2 cellular contexts compared by ENCODE assay signal in the genomic region with DNA sequence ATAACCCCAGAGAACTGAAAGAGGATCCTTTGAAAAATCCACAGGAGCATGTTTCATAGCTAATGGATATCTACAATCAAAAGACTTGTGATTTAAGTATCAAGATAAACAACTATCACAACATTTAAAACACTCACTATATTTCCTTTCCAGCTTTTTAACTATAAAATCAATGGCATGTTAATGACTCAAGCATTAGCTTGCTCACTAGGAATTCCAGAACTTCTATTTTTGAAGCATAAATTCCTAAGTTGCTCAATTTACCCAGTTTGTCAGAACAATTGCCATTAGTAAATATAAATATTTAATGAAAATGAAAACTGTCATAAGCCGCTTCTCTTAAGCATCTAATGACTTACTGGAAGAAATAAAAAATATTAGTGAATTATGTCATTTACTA.
TF ChIP-seq lines count a peak whose summit lies in the region.

No MANE protein-coding gene starts in this region.

TF ChIP-seq in SK-N-SH, 30 proteins besides CTCF, POLR2A, EP300 and RAD21 (continued from another document):
- TF ChIP-seq, protein P1, sequence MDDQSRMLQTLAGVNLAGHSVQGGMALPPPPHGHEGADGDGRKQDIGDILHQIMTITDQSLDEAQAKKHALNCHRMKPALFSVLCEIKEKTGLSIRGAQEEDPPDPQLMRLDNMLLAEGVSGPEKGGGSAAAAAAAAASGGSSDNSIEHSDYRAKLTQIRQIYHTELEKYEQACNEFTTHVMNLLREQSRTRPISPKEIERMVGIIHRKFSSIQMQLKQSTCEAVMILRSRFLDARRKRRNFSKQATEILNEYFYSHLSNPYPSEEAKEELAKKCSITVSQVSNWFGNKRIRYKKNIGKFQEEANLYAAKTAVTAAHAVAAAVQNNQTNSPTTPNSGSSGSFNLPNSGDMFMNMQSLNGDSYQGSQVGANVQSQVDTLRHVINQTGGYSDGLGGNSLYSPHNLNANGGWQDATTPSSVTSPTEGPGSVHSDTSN (IDR thresholded peaks at IDR 0.05) = 0 out of 2 replicates have a peak, but pooled peaks have one; percentile 18
- peak; percentile 45; the same call in 1 of the 2 replicates for TF ChIP-seq MEF2A (IDR thresholded peaks at IDR 0.05; ENCODE audit: borderline replicate concordance, low read depth)
- 0 out of 2 replicates have a peak, but pooled peaks have one; percentile 28 for TF ChIP-seq JUND (IDR thresholded peaks at IDR 0.05)
- no peak for TF ChIP-seq FOXJ3 (CRISPR knock-in tag; IDR thresholded peaks at IDR 0.05)
- TF ChIP-seq, protein P2, sequence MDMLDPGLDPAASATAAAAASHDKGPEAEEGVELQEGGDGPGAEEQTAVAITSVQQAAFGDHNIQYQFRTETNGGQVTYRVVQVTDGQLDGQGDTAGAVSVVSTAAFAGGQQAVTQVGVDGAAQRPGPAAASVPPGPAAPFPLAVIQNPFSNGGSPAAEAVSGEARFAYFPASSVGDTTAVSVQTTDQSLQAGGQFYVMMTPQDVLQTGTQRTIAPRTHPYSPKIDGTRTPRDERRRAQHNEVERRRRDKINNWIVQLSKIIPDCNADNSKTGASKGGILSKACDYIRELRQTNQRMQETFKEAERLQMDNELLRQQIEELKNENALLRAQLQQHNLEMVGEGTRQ (IDR thresholded peaks at IDR 0.05; ENCODE audit: borderline replicate concordance, low read depth, low read length) = no peak
- TF ChIP-seq CHD2 (IDR thresholded peaks at IDR 0.05; ENCODE audit: low read length, partially characterized antibody) = no peak
- TF ChIP-seq GATA2 (CRISPR knock-in tag; IDR thresholded peaks at IDR 0.05) = no peak
- TF ChIP-seq TCF12 (IDR thresholded peaks at IDR 0.05) = peak; percentile 43; the same call in 1 of the 2 replicates
- TF ChIP-seq YY1 (IDR thresholded peaks at IDR 0.05; ENCODE audit: low read depth) = no peak
- peak; percentile 51 for TF ChIP-seq FOSL2 (IDR thresholded peaks at IDR 0.05; ENCODE audit: borderline replicate concordance, low read depth)
- no peak for TF ChIP-seq SIN3A (IDR thresholded peaks at IDR 0.05; ENCODE audit: borderline replicate concordance, low read depth, low read length)

TF ChIP-seq in endothelial cell of umbilical vein, 7 proteins besides CTCF, POLR2A, EP300 and RAD21 (continued from another document):
- peak; percentile 11 for TF ChIP-seq FOS (IDR thresholded peaks at IDR 0.05; ENCODE audit: borderline replicate concordance, insufficient read depth, low read length)
- no peak for TF ChIP-seq JUN (IDR thresholded peaks at IDR 0.05; ENCODE audit: borderline replicate concordance, insufficient read depth, insufficient read length, low read depth)
- TF ChIP-seq EZH2 (IDR thresholded peaks at IDR 0.05; ENCODE audit: borderline replicate concordance, low read depth, low read length, severe bottlenecking) = no peak
